ENCODE assay signal across 20 cellular contexts in genomic region chr2:120850551-120850950, GRCh38.
"Had no signal": no experiment of that assay in that cellular context is flagged by ENCODE, and none has a peak within 500 bp of the region (broad histone marks: within the 10 kb centered on the region; RNA-seq: fewer than 3 reads in every experiment).

No MANE protein-coding gene starts in this region.

- H3K4me1 ChIP-seq: right atrium auricular region, thyroid gland, uterus had no signal

- H3K9me3 Mint-ChIP-seq: endodermal cell, type B pancreatic cell had no signal

- H3K27ac Mint-ChIP-seq: endodermal cell; stimulated activated effector memory CD8-positive, alpha-beta T cell treated with anti-CD3 and anti-CD28 coated beads, Interleukin-12 subunit alpha, Interleukin-12 subunit beta, amount 100 ng/mL, for 72 hours; type B pancreatic cell had no signal

- H3K27ac ChIP-seq: coronary artery, ovary, right atrium auricular region, suprapubic skin, thyroid gland, uterus had no signal

- H3K27me3 ChIP-seq: ovary, right atrium auricular region, suprapubic skin, thyroid gland, uterus had no signal

- H3K36me3 Mint-ChIP-seq: stimulated activated effector memory CD8-positive, alpha-beta T cell treated with anti-CD3 and anti-CD28 coated beads, Interleukin-12 subunit alpha, Interleukin-12 subunit beta, amount 100 ng/mL, for 72 hours had no signal

- DNase-seq: cerebellar nuclear complex; effector CD4-positive, alpha-beta T cell; erythroblast; foreskin melanocyte; head of caudate nucleus; hippocampal formation; midbrain; stimulated activated CD4-positive, alpha-beta T cell treated with anti-CD3 and anti-CD28 coated beads, Interleukin-4, amount 100 ng/mL, for 1 hour; stimulated activated CD8-positive, alpha-beta memory T cell treated with anti-CD3 and anti-CD28 coated beads, Interleukin-4, amount 100 ng/mL, for 48 hours; stimulated activated naive CD8-positive, alpha-beta T cell treated with anti-CD3 and anti-CD28 coated beads, Interleukin-15, Interleukin-2, amounts not matched to agents 100 U/mL and 50 U/mL, for 24 hours; thyroid gland; uterus had no signal

- H3K4me1 Mint-ChIP-seq: endodermal cell; stimulated activated effector memory CD8-positive, alpha-beta T cell treated with anti-CD3 and anti-CD28 coated beads, Interleukin-12 subunit alpha, Interleukin-12 subunit beta, amount 100 ng/mL, for 72 hours had no signal

- H3K9me3 ChIP-seq: suprapubic skin, thyroid gland had no signal

- H3K36me3 ChIP-seq: ovary, right atrium auricular region, suprapubic skin, thyroid gland, uterus had no signal

- H3K4me3 Mint-ChIP-seq: endodermal cell; stimulated activated effector memory CD8-positive, alpha-beta T cell treated with anti-CD3 and anti-CD28 coated beads, Interleukin-12 subunit alpha, Interleukin-12 subunit beta, amount 100 ng/mL, for 72 hours; type B pancreatic cell had no signal

- H3K4me3 ChIP-seq: coronary artery, ovary, right atrium auricular region, smooth muscle cell, suprapubic skin, thyroid gland, uterus had no signal

- ATAC-seq: stimulated activated effector memory CD8-positive, alpha-beta T cell treated with anti-CD3 and anti-CD28 coated beads, Interleukin-12 subunit alpha, Interleukin-12 subunit beta, amount 100 ng/mL, for 72 hours; stimulated activated naive CD8-positive, alpha-beta T cell treated with anti-CD3 and anti-CD28 coated beads, Interleukin-15, Interleukin-2, amounts not matched to agents 100 U/mL and 50 U/mL, for 24 hours had no signal
